ENCODE assay signal across 9 cellular contexts in the genomic region with DNA sequence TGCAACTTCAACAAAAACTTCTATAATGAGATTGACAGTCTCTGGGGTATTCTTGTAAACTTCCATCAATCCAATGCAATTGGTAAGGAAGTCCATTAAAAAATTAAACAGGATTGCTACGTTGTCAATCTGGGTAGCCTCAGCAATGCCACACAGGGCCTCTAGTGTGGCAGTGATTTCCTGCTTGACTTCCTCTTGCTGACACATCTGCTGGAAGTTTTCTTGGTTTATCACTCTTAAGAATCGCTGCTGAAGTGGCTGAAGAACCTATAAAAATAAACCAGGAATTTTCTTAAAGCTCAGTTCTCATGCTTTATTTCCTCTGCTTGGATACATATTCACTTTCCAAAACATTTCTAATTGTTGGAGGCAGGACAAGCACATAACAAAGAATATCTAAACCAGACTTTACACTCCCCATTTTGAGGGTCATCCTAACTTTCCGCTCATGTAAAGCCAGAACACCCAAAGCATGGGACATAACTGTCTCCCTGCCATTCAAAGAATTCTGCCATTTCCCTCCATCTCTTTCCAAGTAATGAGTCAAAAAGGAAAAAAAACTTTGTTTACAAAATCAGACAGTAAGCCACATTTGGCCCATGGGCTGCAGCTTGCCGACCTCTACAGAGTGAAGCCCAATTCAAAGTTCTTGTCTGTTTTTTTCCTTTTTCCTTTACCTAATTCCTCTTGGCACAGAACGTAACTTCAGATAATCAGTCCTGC. TPM values are rescaled to one million over a fixed set of nuclear protein-coding genes. Genes with fewer than 3 reads are reported as not detected.
A peak's percentile ranks its signal among the peaks of the same experiment; 100 is the strongest.
DNase-seq lines count a peak whose midpoint lies in the region; ATAC-seq, FAIRE-seq and TF ChIP-seq lines count a peak whose summit lies in the region.
"Had no signal": no experiment of that assay in that cellular context is flagged by ENCODE, and none has a peak within 500 bp of the region (broad histone marks: within the 10 kb centered on the region; RNA-seq: fewer than 3 reads in every experiment).

No MANE protein-coding gene starts in this region.

- in situ Hi-C loops in gastrocnemius medialis (cut with MboI; ENCODE audit: low sequenced_read_pairs in 4 of 4) = no loop called here

- no peaks in the 10 kb centered on the region for H3K27me3 Mint-ChIP-seq in activated naive CD4-positive, alpha-beta T cell treated with anti-CD3 and anti-CD28 coated beads, Interleukin-2, amount 10 ng/mL, durations not matched to agents 7 days and 5 days
- H3K27me3 Mint-ChIP-seq in activated T-helper 2 cell treated with anti-CD3 and anti-CD28 coated beads, Interferon-gamma antibody, Interleukin-2, Interleukin-4, amounts not matched to agents 10 μg/mL and 5 μg/mL and 100 μg/mL, durations not matched to agents 14 hours and 24 hours and 36 hours (ENCODE audit: low read depth) = no peaks in the 10 kb centered on the region

- no peaks in the 10 kb centered on the region for H3K27me3 ChIP-seq in endothelial cell of umbilical vein (ENCODE audit: control insufficient read depth in 2 of 2, insufficient read depth in 2 of 2, low read length in 2 of 2)
- H3K27me3 ChIP-seq in gastrocnemius medialis = no peaks in the 10 kb centered on the region

- no peaks in the 10 kb centered on the region for H3K79me2 ChIP-seq in endothelial cell of umbilical vein (ENCODE audit: control insufficient read depth, insufficient read depth, low read length)

- intact Hi-C loops in endothelial cell of umbilical vein (cut with micrococcal nuclease) = no loop called here
- intact Hi-C loops in gastrocnemius medialis (cut with DNase I; ENCODE audit: low total_unique reads) = no loop called here
- intact Hi-C loops in activated T-helper 2 cell treated with anti-CD3 and anti-CD28 coated beads, Interferon-gamma antibody, Interleukin-2, Interleukin-4, amounts not matched to agents 10 μg/mL and 5 μg/mL and 100 μg/mL, durations not matched to agents 14 hours and 24 hours and 36 hours (cut with micrococcal nuclease) = no loop called here

- H4K20me1 ChIP-seq in endothelial cell of umbilical vein (replicated peaks; ENCODE audit: control insufficient read depth, extremely low read depth, insufficient read depth, low read length) = no peaks in the 10 kb centered on the region

- H3K4me1 Mint-ChIP-seq in activated naive CD4-positive, alpha-beta T cell treated with anti-CD3 and anti-CD28 coated beads, Interleukin-2, amount 10 ng/mL, durations not matched to agents 7 days and 5 days = peaks cover 11% of the 10 kb centered on the region
- H3K4me1 Mint-ChIP-seq in activated T-helper 2 cell treated with anti-CD3 and anti-CD28 coated beads, Interferon-gamma antibody, Interleukin-2, Interleukin-4, amounts not matched to agents 10 μg/mL and 5 μg/mL and 100 μg/mL, durations not matched to agents 14 hours and 24 hours and 36 hours (ENCODE audit: low read depth) = peaks cover 8% of the 10 kb centered on the region

- no peak overlapping the region for H3K4me3 Mint-ChIP-seq in activated naive CD4-positive, alpha-beta T cell treated with anti-CD3 and anti-CD28 coated beads, Interleukin-2, amount 10 ng/mL, durations not matched to agents 7 days and 5 days
- H3K4me3 Mint-ChIP-seq in activated T-helper 2 cell treated with anti-CD3 and anti-CD28 coated beads, Interferon-gamma antibody, Interleukin-2, Interleukin-4, amounts not matched to agents 10 μg/mL and 5 μg/mL and 100 μg/mL, durations not matched to agents 14 hours and 24 hours and 36 hours (ENCODE audit: low read depth) = no peak overlapping the region

- no peak for TF ChIP-seq POLR2A in endothelial cell of umbilical vein (IDR thresholded peaks at IDR 0.05; ENCODE audit: low read depth, low read length)
- no peak for TF ChIP-seq POLR2A in gastrocnemius medialis (IDR thresholded peaks at IDR 0.05)

- CTCF ChIA-PET in endothelial cell of umbilical vein (lab: Charles Lee) = interaction anchor here (1.0 to 2.2 kb wide), 7 partner anchors 10 to 87 kb away, joined by 3 to 9 read pairs (median 4); no protein-coding TSS in a partner anchor
- CTCF ChIA-PET in activated naive CD4-positive, alpha-beta T cell treated with anti-CD3 and anti-CD28 coated beads, Interleukin-2, amount 10 ng/mL, durations not matched to agents 7 days and 5 days (lab: Charles Lee) = no interaction called here

- H3K27ac ChIP-seq in endothelial cell of umbilical vein (ENCODE audit: insufficient read depth, low read depth, low read length) (peak overlapping the region; percentile 83), gastrocnemius medialis (peak overlapping the region; percentile 29 to 66 (median 52))

- H3K4me1 ChIP-seq in endothelial cell of umbilical vein (ENCODE audit: control insufficient read depth, extremely low read depth, insufficient read depth, low read length) (peaks cover 49% of the 10 kb centered on the region), gastrocnemius medialis (peaks cover 0 to 10% of the 10 kb centered on the region in 2 donors)

- H3K9me3 Mint-ChIP-seq in activated naive CD4-positive, alpha-beta T cell treated with anti-CD3 and anti-CD28 coated beads, Interleukin-2, amount 10 ng/mL, durations not matched to agents 7 days and 5 days = no peaks in the 10 kb centered on the region
- H3K9me3 Mint-ChIP-seq in activated T-helper 2 cell treated with anti-CD3 and anti-CD28 coated beads, Interferon-gamma antibody, Interleukin-2, Interleukin-4, amounts not matched to agents 10 μg/mL and 5 μg/mL and 100 μg/mL, durations not matched to agents 14 hours and 24 hours and 36 hours = no peaks in the 10 kb centered on the region

- FAIRE-seq in endothelial cell of umbilical vein (lab: Jason Lieb, UNC) = peak; percentile 95

- DNase-seq in ELR (ENCODE audit: low read depth) = peak; percentile 57
- DNase-seq in NCI-H82 (lab: John Stamatoyannopoulos, UW) = peak; percentile 68
- DNase-seq in endothelial cell of umbilical vein (ENCODE audit: low read depth, low spot score) = peak; percentile 86
- no peak for DNase-seq in gastrocnemius medialis
- no peak for DNase-seq in activated naive CD4-positive, alpha-beta T cell treated with anti-CD3 and anti-CD28 coated beads, Interleukin-2, amount 10 ng/mL, durations not matched to agents 7 days and 5 days
- no peak for DNase-seq in activated T-helper 2 cell treated with anti-CD3 and anti-CD28 coated beads, Interferon-gamma antibody, Interleukin-2, Interleukin-4, amounts not matched to agents 10 μg/mL and 5 μg/mL and 100 μg/mL, durations not matched to agents 14 hours and 24 hours and 36 hours (ENCODE audit: low spot score)
- DNase-seq in RPMI8226 = no peak
- DNase-seq: anterior cingulate cortex, NCI-H526 treated with DMSO at 0.1 percent for 48 hours had no signal

- dilution Hi-C loops in endothelial cell of umbilical vein (cut with MboI; ENCODE audit: extremely low pct_ligation_motif_present, low sequenced_read_pairs) = no loop called here

- ATAC-seq in gastrocnemius medialis = no peak

- peaks cover 0 to 3% of the 10 kb centered on the region in 2 experiments for H3K36me3 ChIP-seq in endothelial cell of umbilical vein (ENCODE audit: control insufficient read depth in 2 of 2, extremely low read depth in 1 of 2, insufficient read depth in 2 of 2, low read length in 2 of 2)
- H3K36me3 ChIP-seq in gastrocnemius medialis = peaks cover 0 to 51% of the 10 kb centered on the region in 2 donors

- no peaks in the 10 kb centered on the region for H3K9me1 ChIP-seq in endothelial cell of umbilical vein (replicated peaks; ENCODE audit: control insufficient read depth, extremely low read depth, insufficient read depth, low read length)

- POLR2A ChIA-PET in endothelial cell of umbilical vein (lab: Charles Lee) = no interaction called here

- TSS peak; percentile 9 for BruUV-seq in endothelial cell of umbilical vein (replicated peaks; lab: Mats Ljungman, UMichigan)

- no peak overlapping the region for H3K27ac Mint-ChIP-seq in activated naive CD4-positive, alpha-beta T cell treated with anti-CD3 and anti-CD28 coated beads, Interleukin-2, amount 10 ng/mL, durations not matched to agents 7 days and 5 days
- H3K27ac Mint-ChIP-seq in activated T-helper 2 cell treated with anti-CD3 and anti-CD28 coated beads, Interferon-gamma antibody, Interleukin-2, Interleukin-4, amounts not matched to agents 10 μg/mL and 5 μg/mL and 100 μg/mL, durations not matched to agents 14 hours and 24 hours and 36 hours = no peak overlapping the region

- H3K4me3 ChIP-seq in endothelial cell of umbilical vein (replicated peaks in 1 of 3; ENCODE audit: insufficient read depth in 1 of 3, low read depth in 1 of 3, low read length in 3 of 3) = peak overlapping the region in 1 of 3 experiments; percentile 2
- no peak overlapping the region for H3K4me3 ChIP-seq in gastrocnemius medialis

- H3K9me3 ChIP-seq in endothelial cell of umbilical vein (replicated peaks; ENCODE audit: control insufficient read depth, insufficient read depth, low read length) (no peaks in the 10 kb centered on the region), gastrocnemius medialis (no peaks in the 10 kb centered on the region)

- H2AFZ ChIP-seq in endothelial cell of umbilical vein (ENCODE audit: low read depth, low read length) = no peak overlapping the region

- H3K36me3 Mint-ChIP-seq in activated naive CD4-positive, alpha-beta T cell treated with anti-CD3 and anti-CD28 coated beads, Interleukin-2, amount 10 ng/mL, durations not matched to agents 7 days and 5 days = peaks cover 44% of the 10 kb centered on the region
- H3K36me3 Mint-ChIP-seq in activated T-helper 2 cell treated with anti-CD3 and anti-CD28 coated beads, Interferon-gamma antibody, Interleukin-2, Interleukin-4, amounts not matched to agents 10 μg/mL and 5 μg/mL and 100 μg/mL, durations not matched to agents 14 hours and 24 hours and 36 hours (ENCODE audit: low read depth) = peaks cover 60% of the 10 kb centered on the region

- peak overlapping the region; percentile 80 for H3K4me2 ChIP-seq in endothelial cell of umbilical vein (ENCODE audit: insufficient read depth, low read length)

- peak overlapping the region; percentile 36 for H3K9ac ChIP-seq in endothelial cell of umbilical vein (replicated peaks; ENCODE audit: extremely low read depth, insufficient read depth, low read length)

- TF ChIP-seq CTCF in endothelial cell of umbilical vein (IDR thresholded peaks at IDR 0.05; ENCODE audit: extremely low read depth in 1 of 2, insufficient read depth in 1 of 2, low read depth in 1 of 2, low read length in 2 of 2) = peak in 1 of 2 donors; percentile 11
- no peak for TF ChIP-seq CTCF in gastrocnemius medialis (IDR thresholded peaks at IDR 0.05 in 4 of 5, conservative IDR thresholded peaks at IDR 0.05 in 1 of 5)

RNA-seq across cellular contexts. Expression of a gene that starts 23.2 kb away (rescaled TPM):
- total RNA-seq in endothelial cell of umbilical vein (8.7 and 11.1 TPM in 2 replicates), gastrocnemius medialis (1 to 10 TPM; 5.9 to 8.5 (median 8.0) TPM)
- polyA plus RNA-seq in endothelial cell of umbilical vein = 7.1 and 9.0 TPM in 2 replicates
- 9.3 and 10.5 TPM in 2 replicates for polyA plus RNA-seq in endothelial cell of umbilical vein (2011; cell fraction: cytosol; rRNA removed)
- 7.1 and 7.5 TPM in 2 replicates for polyA plus RNA-seq in endothelial cell of umbilical vein (2011; cell fraction: nucleus; rRNA removed)
- polyA plus RNA-seq in endothelial cell of umbilical vein (2012) = 20.7 and 30.0 TPM in 2 replicates
- 6.8 and 8.1 TPM in 2 replicates for polyA minus RNA-seq in endothelial cell of umbilical vein
- 1.7 TPM for polyA minus RNA-seq in endothelial cell of umbilical vein (2011; cell fraction: cytosol; rRNA and poly(A)+ RNA removed)
- 5.1 and 6.9 TPM in 2 replicates for polyA minus RNA-seq in endothelial cell of umbilical vein (2011; cell fraction: nucleus; rRNA and poly(A)+ RNA removed)
- total RNA-seq in activated T-helper 2 cell treated with anti-CD3 and anti-CD28 coated beads, Interferon-gamma antibody, Interleukin-2, Interleukin-4, amounts not matched to agents 10 μg/mL and 5 μg/mL and 100 μg/mL, durations not matched to agents 14 hours and 24 hours and 36 hours = 12.2 and 12.7 TPM in 2 replicates

Comparison
In these comparisons a context has a peak if more than half of its experiments do, and no peak if none do; other contexts are left out.
1. DNase-seq: peak in ELR (single experiment), NCI-H82 (single experiment) and endothelial cell of umbilical vein (single experiment); none in gastrocnemius medialis (0 of 2), activated naive CD4-positive, alpha-beta T cell treated with anti-CD3 and anti-CD28 coated beads, Interleukin-2, amount 10 ng/mL, durations not matched to agents 7 days and 5 days (single experiment), activated T-helper 2 cell treated with anti-CD3 and anti-CD28 coated beads, Interferon-gamma antibody, Interleukin-2, Interleukin-4, amounts not matched to agents 10 μg/mL and 5 μg/mL and 100 μg/mL, durations not matched to agents 14 hours and 24 hours and 36 hours (single experiment) and RPMI8226 (single experiment).